ENCODE assay signal across 1 cellular context in the genomic region with DNA sequence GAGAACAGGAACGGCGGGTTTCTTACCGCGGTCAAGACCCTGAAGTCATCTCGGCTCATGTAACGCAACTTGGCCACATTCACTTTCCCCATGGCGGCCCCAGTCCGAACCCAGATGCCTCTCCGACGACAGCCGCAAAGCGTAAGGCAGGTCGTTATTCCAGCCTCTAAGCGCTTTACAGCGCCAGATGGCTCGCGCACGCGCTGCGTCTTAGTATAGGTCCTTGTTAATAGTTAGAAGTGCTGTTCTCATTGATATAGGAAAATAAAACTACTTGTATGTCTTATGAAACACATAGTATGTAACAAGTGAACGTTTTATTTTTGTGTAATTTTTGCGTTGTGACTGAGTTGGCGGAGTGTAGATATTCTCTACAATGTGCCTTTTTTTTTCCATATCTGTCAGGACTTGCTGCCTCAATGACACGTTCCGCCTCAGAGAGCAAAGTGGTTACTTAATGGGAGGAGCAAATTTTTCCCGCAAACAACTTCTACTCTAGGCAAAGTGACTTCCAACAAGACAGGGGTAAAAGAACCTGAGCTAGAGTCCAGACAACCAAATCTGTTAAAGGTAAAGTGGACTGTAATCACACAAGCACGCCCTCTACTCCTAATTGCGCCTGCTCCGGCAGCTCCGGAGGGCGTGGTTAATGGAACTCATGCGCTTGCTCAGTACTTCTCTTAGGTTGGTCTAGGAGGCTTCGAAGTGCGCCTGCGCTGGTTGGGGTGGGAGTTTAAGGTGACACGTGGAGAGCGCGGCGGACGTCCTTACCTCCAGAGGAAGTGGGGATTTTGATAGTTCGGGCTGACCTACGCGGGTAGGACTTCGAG.
A peak's percentile ranks its signal among the peaks of the same experiment; 100 is the strongest.
TF ChIP-seq lines count a peak whose summit lies in the region.

A gene (minus strand): TSS at position 148 of the 830 bp plus-strand sequence. CDS start 56 bp downstream, at position 92.

TF ChIP-seq in HepG2, 621 proteins besides CTCF, POLR2A, EP300 and RAD21 (continued from another document and continues in another):
- 0 out of 2 replicates have a peak, but pooled peaks have one; percentile 45 for TF ChIP-seq ZNF761 (CRISPR knock-in tag; conservative IDR thresholded peaks at IDR 0.05)
- TF ChIP-seq, protein P1, sequence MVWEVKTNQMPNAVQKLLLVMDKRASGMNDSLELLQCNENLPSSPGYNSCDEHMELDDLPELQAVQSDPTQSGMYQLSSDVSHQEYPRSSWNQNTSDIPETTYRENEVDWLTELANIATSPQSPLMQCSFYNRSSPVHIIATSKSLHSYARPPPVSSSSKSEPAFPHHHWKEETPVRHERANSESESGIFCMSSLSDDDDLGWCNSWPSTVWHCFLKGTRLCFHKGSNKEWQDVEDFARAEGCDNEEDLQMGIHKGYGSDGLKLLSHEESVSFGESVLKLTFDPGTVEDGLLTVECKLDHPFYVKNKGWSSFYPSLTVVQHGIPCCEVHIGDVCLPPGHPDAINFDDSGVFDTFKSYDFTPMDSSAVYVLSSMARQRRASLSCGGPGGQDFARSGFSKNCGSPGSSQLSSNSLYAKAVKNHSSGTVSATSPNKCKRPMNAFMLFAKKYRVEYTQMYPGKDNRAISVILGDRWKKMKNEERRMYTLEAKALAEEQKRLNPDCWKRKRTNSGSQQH (CRISPR knock-in tag; IDR thresholded peaks at IDR 0.05; ENCODE audit: low read depth): peak; percentile 30; the same call in 1 of the 2 replicates
- TF ChIP-seq, protein P2, sequence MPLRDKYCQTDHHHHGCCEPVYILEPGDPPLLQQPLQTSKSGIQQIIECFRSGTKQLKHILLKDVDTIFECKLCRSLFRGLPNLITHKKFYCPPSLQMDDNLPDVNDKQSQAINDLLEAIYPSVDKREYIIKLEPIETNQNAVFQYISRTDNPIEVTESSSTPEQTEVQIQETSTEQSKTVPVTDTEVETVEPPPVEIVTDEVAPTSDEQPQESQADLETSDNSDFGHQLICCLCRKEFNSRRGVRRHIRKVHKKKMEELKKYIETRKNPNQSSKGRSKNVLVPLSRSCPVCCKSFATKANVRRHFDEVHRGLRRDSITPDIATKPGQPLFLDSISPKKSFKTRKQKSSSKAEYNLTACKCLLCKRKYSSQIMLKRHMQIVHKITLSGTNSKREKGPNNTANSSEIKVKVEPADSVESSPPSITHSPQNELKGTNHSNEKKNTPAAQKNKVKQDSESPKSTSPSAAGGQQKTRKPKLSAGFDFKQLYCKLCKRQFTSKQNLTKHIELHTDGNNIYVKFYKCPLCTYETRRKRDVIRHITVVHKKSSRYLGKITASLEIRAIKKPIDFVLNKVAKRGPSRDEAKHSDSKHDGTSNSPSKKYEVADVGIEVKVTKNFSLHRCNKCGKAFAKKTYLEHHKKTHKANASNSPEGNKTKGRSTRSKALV (CRISPR knock-in tag; IDR thresholded peaks at IDR 0.05): peak; percentile 78
- 0 out of 2 replicates have a peak, but pooled peaks have one; percentile 56 for TF ChIP-seq ZMYM2 (CRISPR knock-in tag; IDR thresholded peaks at IDR 0.05)
- TF ChIP-seq JUN (CRISPR knock-in tag; IDR thresholded peaks at IDR 0.05): no peak
- 0 out of 2 replicates have a peak, but pooled peaks have one; percentile 3 for TF ChIP-seq ZNF674 (CRISPR knock-in tag; IDR thresholded peaks at IDR 0.05; ENCODE audit: low read depth)
- no peak for TF ChIP-seq HMG20B (CRISPR knock-in tag; conservative IDR thresholded peaks at IDR 0.05)
- 0 out of 2 replicates have a peak, but pooled peaks have one; percentile 27 for TF ChIP-seq ZNF75D (CRISPR knock-in tag; IDR thresholded peaks at IDR 0.05; ENCODE audit: borderline replicate concordance)
- no peak for TF ChIP-seq ZNF7 (CRISPR knock-in tag; IDR thresholded peaks at IDR 0.05)
- TF ChIP-seq ZNF446 (CRISPR knock-in tag; IDR thresholded peaks at IDR 0.05): peak; percentile 37; the same call in 1 of the 2 replicates
- TF ChIP-seq, protein P3, sequence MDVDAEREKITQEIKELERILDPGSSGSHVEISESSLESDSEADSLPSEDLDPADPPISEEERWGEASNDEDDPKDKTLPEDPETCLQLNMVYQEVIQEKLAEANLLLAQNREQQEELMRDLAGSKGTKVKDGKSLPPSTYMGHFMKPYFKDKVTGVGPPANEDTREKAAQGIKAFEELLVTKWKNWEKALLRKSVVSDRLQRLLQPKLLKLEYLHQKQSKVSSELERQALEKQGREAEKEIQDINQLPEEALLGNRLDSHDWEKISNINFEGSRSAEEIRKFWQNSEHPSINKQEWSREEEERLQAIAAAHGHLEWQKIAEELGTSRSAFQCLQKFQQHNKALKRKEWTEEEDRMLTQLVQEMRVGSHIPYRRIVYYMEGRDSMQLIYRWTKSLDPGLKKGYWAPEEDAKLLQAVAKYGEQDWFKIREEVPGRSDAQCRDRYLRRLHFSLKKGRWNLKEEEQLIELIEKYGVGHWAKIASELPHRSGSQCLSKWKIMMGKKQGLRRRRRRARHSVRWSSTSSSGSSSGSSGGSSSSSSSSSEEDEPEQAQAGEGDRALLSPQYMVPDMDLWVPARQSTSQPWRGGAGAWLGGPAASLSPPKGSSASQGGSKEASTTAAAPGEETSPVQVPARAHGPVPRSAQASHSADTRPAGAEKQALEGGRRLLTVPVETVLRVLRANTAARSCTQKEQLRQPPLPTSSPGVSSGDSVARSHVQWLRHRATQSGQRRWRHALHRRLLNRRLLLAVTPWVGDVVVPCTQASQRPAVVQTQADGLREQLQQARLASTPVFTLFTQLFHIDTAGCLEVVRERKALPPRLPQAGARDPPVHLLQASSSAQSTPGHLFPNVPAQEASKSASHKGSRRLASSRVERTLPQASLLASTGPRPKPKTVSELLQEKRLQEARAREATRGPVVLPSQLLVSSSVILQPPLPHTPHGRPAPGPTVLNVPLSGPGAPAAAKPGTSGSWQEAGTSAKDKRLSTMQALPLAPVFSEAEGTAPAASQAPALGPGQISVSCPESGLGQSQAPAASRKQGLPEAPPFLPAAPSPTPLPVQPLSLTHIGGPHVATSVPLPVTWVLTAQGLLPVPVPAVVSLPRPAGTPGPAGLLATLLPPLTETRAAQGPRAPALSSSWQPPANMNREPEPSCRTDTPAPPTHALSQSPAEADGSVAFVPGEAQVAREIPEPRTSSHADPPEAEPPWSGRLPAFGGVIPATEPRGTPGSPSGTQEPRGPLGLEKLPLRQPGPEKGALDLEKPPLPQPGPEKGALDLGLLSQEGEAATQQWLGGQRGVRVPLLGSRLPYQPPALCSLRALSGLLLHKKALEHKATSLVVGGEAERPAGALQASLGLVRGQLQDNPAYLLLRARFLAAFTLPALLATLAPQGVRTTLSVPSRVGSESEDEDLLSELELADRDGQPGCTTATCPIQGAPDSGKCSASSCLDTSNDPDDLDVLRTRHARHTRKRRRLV (CRISPR knock-in tag; IDR thresholded peaks at IDR 0.05): no peak
- peak; percentile 85 for TF ChIP-seq ZNF329 (CRISPR knock-in tag; IDR thresholded peaks at IDR 0.05; ENCODE audit: low read depth)
- 0 out of 2 replicates have a peak, but pooled peaks have one; percentile 76 for TF ChIP-seq IRX3 (CRISPR knock-in tag; IDR thresholded peaks at IDR 0.05; ENCODE audit: borderline replicate concordance, low read depth)
- peak; percentile 64 for TF ChIP-seq ZMYM4 (CRISPR knock-in tag; IDR thresholded peaks at IDR 0.05)
- TF ChIP-seq, protein P4, sequence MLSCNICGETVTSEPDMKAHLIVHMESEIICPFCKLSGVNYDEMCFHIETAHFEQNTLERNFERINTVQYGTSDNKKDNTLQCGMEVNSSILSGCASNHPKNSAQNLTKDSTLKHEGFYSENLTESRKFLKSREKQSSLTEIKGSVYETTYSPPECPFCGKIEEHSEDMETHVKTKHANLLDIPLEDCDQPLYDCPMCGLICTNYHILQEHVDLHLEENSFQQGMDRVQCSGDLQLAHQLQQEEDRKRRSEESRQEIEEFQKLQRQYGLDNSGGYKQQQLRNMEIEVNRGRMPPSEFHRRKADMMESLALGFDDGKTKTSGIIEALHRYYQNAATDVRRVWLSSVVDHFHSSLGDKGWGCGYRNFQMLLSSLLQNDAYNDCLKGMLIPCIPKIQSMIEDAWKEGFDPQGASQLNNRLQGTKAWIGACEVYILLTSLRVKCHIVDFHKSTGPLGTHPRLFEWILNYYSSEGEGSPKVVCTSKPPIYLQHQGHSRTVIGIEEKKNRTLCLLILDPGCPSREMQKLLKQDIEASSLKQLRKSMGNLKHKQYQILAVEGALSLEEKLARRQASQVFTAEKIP (CRISPR knock-in tag; IDR thresholded peaks at IDR 0.05; ENCODE audit: borderline replicate concordance): no peak
- TF ChIP-seq, protein P5, sequence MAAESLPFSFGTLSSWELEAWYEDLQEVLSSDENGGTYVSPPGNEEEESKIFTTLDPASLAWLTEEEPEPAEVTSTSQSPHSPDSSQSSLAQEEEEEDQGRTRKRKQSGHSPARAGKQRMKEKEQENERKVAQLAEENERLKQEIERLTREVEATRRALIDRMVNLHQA (CRISPR knock-in tag; IDR thresholded peaks at IDR 0.05): no peak
- TF ChIP-seq SOX5 (CRISPR knock-in tag; IDR thresholded peaks at IDR 0.05; ENCODE audit: borderline replicate concordance): 0 out of 2 replicates have a peak, but pooled peaks have one; percentile 18
- TF ChIP-seq, protein P6, sequence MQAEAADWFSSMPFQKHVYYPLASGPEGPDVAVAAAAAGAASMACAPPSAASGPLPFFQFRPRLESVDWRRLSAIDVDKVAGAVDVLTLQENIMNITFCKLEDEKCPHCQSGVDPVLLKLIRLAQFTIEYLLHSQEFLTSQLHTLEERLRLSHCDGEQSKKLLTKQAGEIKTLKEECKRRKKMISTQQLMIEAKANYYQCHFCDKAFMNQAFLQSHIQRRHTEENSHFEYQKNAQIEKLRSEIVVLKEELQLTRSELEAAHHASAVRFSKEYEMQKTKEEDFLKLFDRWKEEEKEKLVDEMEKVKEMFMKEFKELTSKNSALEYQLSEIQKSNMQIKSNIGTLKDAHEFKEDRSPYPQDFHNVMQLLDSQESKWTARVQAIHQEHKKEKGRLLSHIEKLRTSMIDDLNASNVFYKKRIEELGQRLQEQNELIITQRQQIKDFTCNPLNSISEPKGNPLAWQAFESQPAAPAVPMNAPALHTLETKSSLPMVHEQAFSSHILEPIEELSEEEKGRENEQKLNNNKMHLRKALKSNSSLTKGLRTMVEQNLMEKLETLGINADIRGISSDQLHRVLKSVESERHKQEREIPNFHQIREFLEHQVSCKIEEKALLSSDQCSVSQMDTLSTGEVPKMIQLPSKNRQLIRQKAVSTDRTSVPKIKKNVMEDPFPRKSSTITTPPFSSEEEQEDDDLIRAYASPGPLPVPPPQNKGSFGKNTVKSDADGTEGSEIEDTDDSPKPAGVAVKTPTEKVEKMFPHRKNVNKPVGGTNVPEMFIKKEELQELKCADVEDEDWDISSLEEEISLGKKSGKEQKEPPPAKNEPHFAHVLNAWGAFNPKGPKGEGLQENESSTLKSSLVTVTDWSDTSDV (CRISPR knock-in tag; IDR thresholded peaks at IDR 0.05): peak; percentile 66; the same call in 1 of the 2 replicates
- TF ChIP-seq, protein P7, sequence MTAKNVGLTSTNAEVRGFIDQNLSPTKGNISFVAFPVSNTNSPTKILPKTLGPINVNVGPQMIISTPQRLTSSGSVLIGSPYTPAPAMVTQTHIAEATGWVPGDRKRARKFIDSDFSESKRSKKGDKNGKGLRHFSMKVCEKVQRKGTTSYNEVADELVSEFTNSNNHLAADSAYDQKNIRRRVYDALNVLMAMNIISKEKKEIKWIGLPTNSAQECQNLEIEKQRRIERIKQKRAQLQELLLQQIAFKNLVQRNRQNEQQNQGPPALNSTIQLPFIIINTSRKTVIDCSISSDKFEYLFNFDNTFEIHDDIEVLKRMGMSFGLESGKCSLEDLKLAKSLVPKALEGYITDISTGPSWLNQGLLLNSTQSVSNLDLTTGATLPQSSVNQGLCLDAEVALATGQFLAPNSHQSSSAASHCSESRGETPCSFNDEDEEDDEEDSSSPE (CRISPR knock-in tag; IDR thresholded peaks at IDR 0.05): peak; percentile 97
- TF ChIP-seq SMAD9 (CRISPR knock-in tag; IDR thresholded peaks at IDR 0.05): 0 out of 2 replicates have a peak, but pooled peaks have one; percentile 19
- TF ChIP-seq, protein P8, sequence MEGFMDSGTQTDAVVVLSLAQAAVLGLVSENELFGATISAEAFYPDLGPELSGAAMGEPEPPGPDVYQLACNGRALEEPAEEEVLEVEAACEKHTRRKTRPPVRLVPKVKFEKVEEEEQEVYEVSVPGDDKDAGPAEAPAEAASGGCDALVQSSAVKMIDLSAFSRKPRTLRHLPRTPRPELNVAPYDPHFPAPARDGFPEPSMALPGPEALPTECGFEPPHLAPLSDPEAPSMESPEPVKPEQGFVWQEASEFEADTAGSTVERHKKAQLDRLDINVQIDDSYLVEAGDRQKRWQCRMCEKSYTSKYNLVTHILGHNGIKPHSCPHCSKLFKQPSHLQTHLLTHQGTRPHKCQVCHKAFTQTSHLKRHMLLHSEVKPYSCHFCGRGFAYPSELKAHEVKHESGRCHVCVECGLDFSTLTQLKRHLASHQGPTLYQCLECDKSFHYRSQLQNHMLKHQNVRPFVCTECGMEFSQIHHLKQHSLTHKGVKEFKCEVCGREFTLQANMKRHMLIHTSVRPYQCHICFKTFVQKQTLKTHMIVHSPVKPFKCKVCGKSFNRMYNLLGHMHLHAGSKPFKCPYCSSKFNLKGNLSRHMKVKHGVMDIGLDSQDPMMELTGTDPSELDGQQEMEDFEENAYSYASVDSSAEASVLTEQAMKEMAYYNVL (CRISPR knock-in tag; IDR thresholded peaks at IDR 0.05; ENCODE audit: borderline replicate concordance): 0 out of 2 replicates have a peak, but pooled peaks have one; percentile 58
- peak; percentile 36 for TF ChIP-seq TEAD3 (CRISPR knock-in tag; optimal IDR thresholded peaks at IDR 0.05; ENCODE audit: borderline replicate concordance)
- TF ChIP-seq ZNF737 (CRISPR knock-in tag; IDR thresholded peaks at IDR 0.05; ENCODE audit: borderline replicate concordance): peak; percentile 43; the same call in 1 of the 2 replicates
- no peak for TF ChIP-seq ZBTB7B (CRISPR knock-in tag; IDR thresholded peaks at IDR 0.05)
- peak; percentile 74 for TF ChIP-seq POLR2AphosphoS5 (IDR thresholded peaks at IDR 0.05; ENCODE audit: low read depth, low read length)
- TF ChIP-seq, protein P9, sequence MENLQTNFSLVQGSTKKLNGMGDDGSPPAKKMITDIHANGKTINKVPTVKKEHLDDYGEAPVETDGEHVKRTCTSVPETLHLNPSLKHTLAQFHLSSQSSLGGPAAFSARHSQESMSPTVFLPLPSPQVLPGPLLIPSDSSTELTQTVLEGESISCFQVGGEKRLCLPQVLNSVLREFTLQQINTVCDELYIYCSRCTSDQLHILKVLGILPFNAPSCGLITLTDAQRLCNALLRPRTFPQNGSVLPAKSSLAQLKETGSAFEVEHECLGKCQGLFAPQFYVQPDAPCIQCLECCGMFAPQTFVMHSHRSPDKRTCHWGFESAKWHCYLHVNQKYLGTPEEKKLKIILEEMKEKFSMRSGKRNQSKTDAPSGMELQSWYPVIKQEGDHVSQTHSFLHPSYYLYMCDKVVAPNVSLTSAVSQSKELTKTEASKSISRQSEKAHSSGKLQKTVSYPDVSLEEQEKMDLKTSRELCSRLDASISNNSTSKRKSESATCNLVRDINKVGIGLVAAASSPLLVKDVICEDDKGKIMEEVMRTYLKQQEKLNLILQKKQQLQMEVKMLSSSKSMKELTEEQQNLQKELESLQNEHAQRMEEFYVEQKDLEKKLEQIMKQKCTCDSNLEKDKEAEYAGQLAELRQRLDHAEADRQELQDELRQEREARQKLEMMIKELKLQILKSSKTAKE (CRISPR knock-in tag; IDR thresholded peaks at IDR 0.05; ENCODE audit: borderline replicate concordance): no peak
- TF ChIP-seq SSRP1 (CRISPR knock-in tag; IDR thresholded peaks at IDR 0.05): no peak
- no peak; the same call in 1 of the 2 replicates for TF ChIP-seq ZKSCAN8 (CRISPR knock-in tag; IDR thresholded peaks at IDR 0.05; ENCODE audit: borderline replicate concordance)
- TF ChIP-seq ESRRA (CRISPR knock-in tag; IDR thresholded peaks at IDR 0.05; ENCODE audit: low read depth): peak; percentile 21; the same call in 1 of the 2 replicates
- TF ChIP-seq ZNF207 (IDR thresholded peaks at IDR 0.05; ENCODE audit: borderline replicate concordance): no peak
- peak; percentile 85; the same call in 1 of the 2 replicates for TF ChIP-seq ZSCAN20 (CRISPR knock-in tag; IDR thresholded peaks at IDR 0.05; ENCODE audit: borderline replicate concordance)
- TF ChIP-seq, protein P10, sequence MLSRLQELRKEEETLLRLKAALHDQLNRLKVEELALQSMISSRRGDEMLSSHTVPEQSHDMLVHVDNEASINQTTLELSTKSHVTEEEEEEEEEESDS (CRISPR knock-in tag; IDR thresholded peaks at IDR 0.05; ENCODE audit: borderline replicate concordance): peak; percentile 71; the same call in 1 of the 2 replicates
